In the genomic region with DNA sequence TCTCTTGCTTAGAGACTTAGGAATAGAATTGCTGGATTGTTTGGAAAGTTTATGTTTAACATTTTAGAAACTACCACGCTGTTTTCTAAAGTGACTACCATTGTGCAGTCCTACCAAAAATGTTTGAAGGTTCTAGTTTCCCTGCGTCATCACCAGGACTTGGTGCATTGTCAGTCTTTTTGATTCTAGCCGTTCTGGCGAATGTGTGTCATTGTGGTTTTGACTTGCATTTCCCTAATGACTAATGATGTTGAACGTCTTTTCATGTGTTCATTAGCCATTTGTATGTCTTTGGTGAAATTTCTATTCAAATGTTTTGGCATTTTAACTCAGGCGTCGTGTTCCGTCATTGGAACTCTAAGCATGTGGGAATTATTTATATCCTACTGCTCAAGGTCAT, we compare ENCODE assay signal across 9 cellular contexts. TPM values are rescaled to one million over a fixed set of nuclear protein-coding genes. Genes with fewer than 3 reads are reported as not detected.
DNase-seq lines count a peak whose midpoint lies in the region; ATAC-seq and TF ChIP-seq lines count a peak whose summit lies in the region.
"Had no signal": no experiment of that assay in that cellular context is flagged by ENCODE, and none has a peak within 500 bp of the region (broad histone marks: within the 10 kb centered on the region; RNA-seq: fewer than 3 reads in every experiment).

No MANE protein-coding gene starts in this region.

- CTCF ChIA-PET in CD4-positive, alpha-beta T cell (lab: Charles Lee) = interaction anchor here (1.0 kb wide), 1 partner anchor 149 kb away, joined by 3 read pairs; no protein-coding TSS in a partner anchor

- peak in 8 of 10 experiments; percentile 12 to 35 (median 18) for DNase-seq in CD4-positive, alpha-beta T cell
- peak; percentile 57 for DNase-seq in activated CD4-positive, CD25-positive, alpha-beta regulatory T cell treated with anti-CD3 and anti-CD28 coated beads, Interleukin-2, amount 50 U/mL, for 16 hours (ENCODE audit: low read depth, low spot score)
- DNase-seq in astrocyte of the hippocampus (ENCODE audit: low read depth, low spot score) = peak; percentile 75
- DNase-seq in stimulated activated CD4-positive, alpha-beta T cell treated with anti-CD3 and anti-CD28 coated beads, Interleukin-12 subunit alpha, Interleukin-12 subunit beta, amount 100 ng/mL, for 48 hours (ENCODE audit: low read depth in 2 of 3, low spot score in 1 of 3) = peak; percentile 30 to 61 (median 47)
- DNase-seq in SHP77 (lab: John Stamatoyannopoulos, UW) = no peak
- DNase-seq in ovary = no peak
- DNase-seq: NCI-H510A treated with DMSO at 0.1 percent for 48 hours had no signal

- TF ChIP-seq CTCF in CD4-positive, alpha-beta T cell (IDR thresholded peaks at IDR 0.05) = no peak
- TF ChIP-seq CTCF in ovary (IDR thresholded peaks at IDR 0.05) = no peak

- H3K36me3 Mint-ChIP-seq in CD4-positive, alpha-beta T cell (ENCODE audit: low read depth) = peaks cover 99% of the 10 kb centered on the region

- no peaks in the 10 kb centered on the region for H3K36me3 ChIP-seq in ovary

- TF ChIP-seq POLR2A in ovary (IDR thresholded peaks at IDR 0.05) = no peak

- H3K27me3 ChIP-seq in CD4-positive, alpha-beta T cell (ENCODE audit: control insufficient read depth, insufficient read depth, low read length) = no peaks in the 10 kb centered on the region
- H3K27me3 ChIP-seq in ovary = no peaks in the 10 kb centered on the region

- intact Hi-C loops in CD4-positive, alpha-beta T cell (cut with DNase I, micrococcal nuclease) = loop anchor here (2.0 to 5.0 kb wide), 3 partner anchors 15 to 36 kb away; no protein-coding TSS in a partner anchor
- intact Hi-C loops in ovary (cut with DNase I) = no loop called here

- WGBS in ovary, 3 donors = 37 to 53% (median 45%) methylated on average over 8 of the region's 8 CpGs

- peaks cover 2% of the 10 kb centered on the region for H3K9me3 Mint-ChIP-seq in CD4-positive, alpha-beta T cell

- H3K27me3 Mint-ChIP-seq in CD4-positive, alpha-beta T cell = no peaks in the 10 kb centered on the region

- peaks cover 3% of the 10 kb centered on the region for H3K4me1 ChIP-seq in ovary (ENCODE audit: insufficient read depth)

- no peak for TF ChIP-seq EP300 in ovary (IDR thresholded peaks at IDR 0.05)

- no peaks in the 10 kb centered on the region for H3K9me3 ChIP-seq in CD4-positive, alpha-beta T cell (ENCODE audit: control insufficient read depth, low read length)
- no peaks in the 10 kb centered on the region for H3K9me3 ChIP-seq in ovary

- H3K4me1 Mint-ChIP-seq in CD4-positive, alpha-beta T cell (ENCODE audit: low read depth) = peaks cover 65% of the 10 kb centered on the region

- H3K27ac Mint-ChIP-seq in CD4-positive, alpha-beta T cell = peak overlapping the region; percentile 79

- H3K4me3 Mint-ChIP-seq in CD4-positive, alpha-beta T cell = peak overlapping the region; percentile 16

- H3K27ac ChIP-seq in CD4-positive, alpha-beta T cell (ENCODE audit: low read depth, low read length) = no peak overlapping the region
- H3K27ac ChIP-seq in ovary = no peak overlapping the region

- peak; percentile 90 for ATAC-seq in CD4-positive, alpha-beta T cell (ENCODE audit: poor library complexity)
- no peak for ATAC-seq in SK-N-SH treated with all-trans-retinoic acid at 6 μM for 48 hours
- no peak for ATAC-seq in GM18909 (IDR thresholded peaks at IDR 0.05; ENCODE audit: poor library complexity, unreplicated experiment)

- no peak overlapping the region for H3K4me3 ChIP-seq in ovary

- POLR2A ChIA-PET in CD4-positive, alpha-beta T cell (lab: Charles Lee) = no interaction called here

TF ChIP-seq in SK-N-SH treated with all-trans-retinoic acid at 6 μM for 48 hours, 23 proteins besides CTCF, POLR2A, EP300 and RAD21:
- no peak for TF ChIP-seq ZNF8 (CRISPR knock-in tag; IDR thresholded peaks at IDR 0.05)
- no peak for TF ChIP-seq CSDC2 (CRISPR knock-in tag; IDR thresholded peaks at IDR 0.05)
- no peak for TF ChIP-seq SNAI2 (CRISPR knock-in tag; IDR thresholded peaks at IDR 0.05)
- no peak for TF ChIP-seq ZFP30 (CRISPR knock-in tag; IDR thresholded peaks at IDR 0.05)
- no peak for TF ChIP-seq CREB5 (CRISPR knock-in tag; IDR thresholded peaks at IDR 0.05; ENCODE audit: low read depth)
- no peak for TF ChIP-seq PATZ1 (CRISPR knock-in tag; IDR thresholded peaks at IDR 0.05; ENCODE audit: borderline replicate concordance)
- TF ChIP-seq ZNF565 (CRISPR knock-in tag; conservative IDR thresholded peaks at IDR 0.05; ENCODE audit: low read depth) = no peak
- TF ChIP-seq PPARA (CRISPR knock-in tag; IDR thresholded peaks at IDR 0.05; ENCODE audit: borderline replicate concordance) = no peak
- TF ChIP-seq TOX (CRISPR knock-in tag; IDR thresholded peaks at IDR 0.05; ENCODE audit: borderline replicate concordance) = no peak
- no peak for TF ChIP-seq CSRNP3 (CRISPR knock-in tag; IDR thresholded peaks at IDR 0.05)
- TF ChIP-seq OSR1 (CRISPR knock-in tag; IDR thresholded peaks at IDR 0.05) = no peak

RNA-seq across cellular contexts. Expression of gene CHD2, which starts 58.0 kb away (rescaled TPM):
- total RNA-seq in CD4-positive, alpha-beta T cell = 100 to 1,000 TPM; 615 to 660 TPM
- 100 to 1,000 TPM in 4 of 7 donors, 10 to 100 TPM in 3; 83.8 to 146 (median 106) TPM for total RNA-seq in ovary
- 10 to 100 TPM; 43.6 to 73.9 TPM for polyA plus RNA-seq in ovary

Comparison
In these comparisons a context has a peak if more than half of its experiments do, and no peak if none do; other contexts are left out.
1. DNase-seq: peak in CD4-positive, alpha-beta T cell (8 of 10), activated CD4-positive, CD25-positive, alpha-beta regulatory T cell treated with anti-CD3 and anti-CD28 coated beads, Interleukin-2, amount 50 U/mL, for 16 hours (single experiment), astrocyte of the hippocampus (single experiment) and stimulated activated CD4-positive, alpha-beta T cell treated with anti-CD3 and anti-CD28 coated beads, Interleukin-12 subunit alpha, Interleukin-12 subunit beta, amount 100 ng/mL, for 48 hours (3 of 3); none in SHP77 (0 of 2) and ovary (0 of 5).
2. RNA of gene CHD2, which starts 58.0 kb away (total RNA-seq): 615 to 660 TPM in CD4-positive, alpha-beta T cell; 83.8 to 146 TPM in ovary; every median in the first group is over 4 times any median in the second.
3. intact Hi-C loops: an anchor here in CD4-positive, alpha-beta T cell (2.0 to 5.0 kb wide); none called in ovary.